Comparison of ENCODE assay signal across 8 cellular contexts in the genomic region with DNA sequence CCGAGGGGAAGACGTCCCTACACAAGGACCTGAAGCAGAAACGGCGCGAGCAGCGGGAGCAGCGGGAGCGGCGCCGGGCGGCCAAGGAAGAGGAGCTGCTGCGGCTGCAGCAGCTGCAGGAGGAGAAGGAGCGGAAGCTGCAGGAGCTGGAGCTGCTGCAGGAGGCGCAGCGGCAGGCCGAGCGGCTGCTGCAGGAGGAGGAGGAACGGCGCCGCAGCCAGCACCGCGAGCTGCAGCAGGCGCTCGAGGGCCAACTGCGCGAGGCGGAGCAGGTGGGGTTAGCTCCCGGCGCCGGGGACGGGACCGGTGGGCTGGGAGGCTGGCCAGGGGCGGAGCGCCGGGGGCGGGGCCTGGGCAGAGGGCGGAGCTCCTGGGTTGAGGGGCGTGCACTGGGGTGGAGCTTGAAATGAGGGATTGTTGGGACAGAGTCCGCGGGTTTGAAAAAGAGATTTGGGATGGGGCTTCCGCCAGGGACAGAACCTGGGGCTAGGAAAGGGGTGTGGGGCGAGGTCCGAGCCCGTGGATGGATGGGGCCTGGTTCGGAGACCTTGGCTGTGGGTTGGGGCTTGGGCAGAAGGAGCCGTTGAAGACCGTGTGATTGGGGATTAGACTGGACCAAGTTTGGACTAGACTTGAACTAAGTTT. TPM values are rescaled to one million over a fixed set of nuclear protein-coding genes. Genes with fewer than 3 reads are reported as not detected.
DNase-seq lines count a peak whose midpoint lies in the region; ATAC-seq and TF ChIP-seq lines count a peak whose summit lies in the region.

No MANE protein-coding gene starts in this region.

- intact Hi-C loops in left lung (cut with DNase I): no loop called here

- H3K4me3 ChIP-seq in left lung: peak overlapping the region; percentile 42 to 58

- H3K4me1 ChIP-seq in left lung: peaks cover 8 to 10% of the 10 kb centered on the region in 2 donors

- H3K9me3 ChIP-seq in left lung: no peaks in the 10 kb centered on the region

- peak; percentile 100 for ATAC-seq in left lung
- no peak for ATAC-seq in HG03280 (IDR thresholded peaks at IDR 0.05; ENCODE audit: unreplicated experiment)
- ATAC-seq in HG03520 (IDR thresholded peaks at IDR 0.05; ENCODE audit: unreplicated experiment): no peak

- H3K27me3 ChIP-seq in left lung: no peaks in the 10 kb centered on the region

- DNase-seq in HCEC 1CT (peak; percentile 70), NCI-H526 treated with DMSO at 0.1 percent for 48 hours (lab: John Stamatoyannopoulos, UW) (peak; percentile 12), dermis microvascular lymphatic vessel endothelial cell (ENCODE audit: low read depth in 2 of 2) (peak; percentile 39 to 87), left lung (peak; percentile 85 to 89), substantia nigra (lab: John Stamatoyannopoulos, UW) (peak in 43 of 49 donors; percentile 19 to 90 (median 69)), Kasumi-1 (lab: John Stamatoyannopoulos, UW) (no peak)

- no peak for TF ChIP-seq CTCF in left lung (IDR thresholded peaks at IDR 0.05)

- H3K36me3 ChIP-seq in left lung: peaks cover 0 to 59% of the 10 kb centered on the region in 2 donors

- no peak overlapping the region for H3K27ac ChIP-seq in left lung
- peak overlapping the region; percentile 4 for H3K27ac ChIP-seq in substantia nigra (ENCODE audit: low read depth, low read length, poor library complexity, severe bottlenecking)

RNA-seq across cellular contexts. Expression of a gene that starts 20.7 kb away (rescaled TPM):
- 0.51 and 0.63 TPM in 2 replicates for total RNA-seq in dermis microvascular lymphatic vessel endothelial cell
- total RNA-seq in left lung: 10 to 100 TPM in 1 of 2 donors, 1 to 10 TPM in 1; 9.9 to 21.9 TPM

RNA-seq across cellular contexts. Expression of a gene that starts 24.0 kb away (rescaled TPM):
- total RNA-seq in dermis microvascular lymphatic vessel endothelial cell (4.0 and 8.9 TPM in 2 replicates), left lung (10 to 100 TPM; 23.5 to 28.4 TPM)

RNA-seq across cellular contexts. Expression of a gene that starts 58.8 kb away (rescaled TPM):
- total RNA-seq in dermis microvascular lymphatic vessel endothelial cell: 15.7 and 23.9 TPM in 2 replicates
- total RNA-seq in left lung: 10 to 100 TPM; 28.3 to 32.5 TPM

Comparison
In these comparisons a context has a peak if more than half of its experiments do, and no peak if none do; other contexts are left out.
1. DNase-seq: peak in HCEC 1CT (single experiment), NCI-H526 treated with DMSO at 0.1 percent for 48 hours (single experiment), dermis microvascular lymphatic vessel endothelial cell (2 of 2), left lung (2 of 2) and substantia nigra (43 of 49); none in Kasumi-1 (0 of 2).